In genomic region chr22:22820626-22821025, GRCh38 we compare ENCODE assay signal across 16 cellular contexts.
DNase-seq lines count a peak whose midpoint lies in the region; ATAC-seq lines count a peak whose summit lies in the region.
"Had no signal": no experiment of that assay in that cellular context is flagged by ENCODE, and none has a peak within 500 bp of the region (broad histone marks: within the 10 kb centered on the region; RNA-seq: fewer than 3 reads in every experiment).

No MANE protein-coding gene starts in this region.

- H3K27me3 Mint-ChIP-seq in T-cell, result no peaks in the 10 kb centered on the region

- intact Hi-C loops in aorta (cut with DNase I), result no loop called here

- peak overlapping the region; percentile 60 for H3K27ac ChIP-seq in effector memory CD4-positive, alpha-beta T cell (ENCODE audit: insufficient read depth, low read length, poor library complexity, severe bottlenecking)
- H3K27ac ChIP-seq in thymus (ENCODE audit: low read depth), result peak overlapping the region; percentile 81
- no peak overlapping the region for H3K27ac ChIP-seq in aorta (ENCODE audit: low read depth in 1 of 2, low read length in 2 of 2)
- H3K27ac ChIP-seq: gastroesophageal sphincter had no signal

- H3K4me3 Mint-ChIP-seq in T-cell, result peak overlapping the region; percentile 73 to 83 (median 77)
- H3K4me3 Mint-ChIP-seq: CD14-positive monocyte had no signal

- no peaks in the 10 kb centered on the region for H3K27me3 ChIP-seq in effector memory CD4-positive, alpha-beta T cell (replicated peaks; ENCODE audit: control insufficient read depth, insufficient read depth, low read length, poor library complexity, severe bottlenecking)
- no peaks in the 10 kb centered on the region for H3K27me3 ChIP-seq in thymus (ENCODE audit: control insufficient read depth, insufficient read depth)
- no peaks in the 10 kb centered on the region for H3K27me3 ChIP-seq in aorta (ENCODE audit: control insufficient read depth in 1 of 2, insufficient read depth in 2 of 2, low read length in 1 of 2)

- ATAC-seq in T-cell (replicated peaks in 1 of 4) (peak; percentile 77 to 84 (median 83)), aorta (ENCODE audit: low FRiP score) (no peak), HG02840 (IDR thresholded peaks at IDR 0.05; ENCODE audit: low FRiP score, unreplicated experiment) (no peak)
- ATAC-seq: gastroesophageal sphincter, GM12878, PC-3, SK-N-SH treated with all-trans-retinoic acid at 6 μM for 48 hours had no signal

- H3K9me3 ChIP-seq in effector memory CD4-positive, alpha-beta T cell (ENCODE audit: control insufficient read depth, low read length), result no peaks in the 10 kb centered on the region
- H3K9me3 ChIP-seq in thymus (ENCODE audit: control insufficient read depth) (no peaks in the 10 kb centered on the region), aorta (ENCODE audit: control insufficient read depth, low read length) (no peaks in the 10 kb centered on the region)

- H3K9me3 Mint-ChIP-seq in T-cell, result no peaks in the 10 kb centered on the region
- H3K9me3 Mint-ChIP-seq: CD14-positive monocyte had no signal

- peak; percentile 19 for DNase-seq in stimulated activated CD4-positive, alpha-beta T cell treated with anti-CD3 and anti-CD28 coated beads, Interleukin-15, amount 100 ng/mL, for 24 hours
- no peak for DNase-seq in stimulated activated CD4-positive, alpha-beta T cell treated with anti-CD3 and anti-CD28 coated beads, Interleukin-12 subunit alpha, Interleukin-12 subunit beta, amount 100 ng/mL, for 4 hours
- DNase-seq in T-cell, result peak in 29 of 34 experiments; percentile 14 to 65 (median 38)
- DNase-seq in effector memory CD4-positive, alpha-beta T cell, result no peak
- DNase-seq in aorta, result no peak
- no peak for DNase-seq in hepatic stellate cell (ENCODE audit: low spot score)
- DNase-seq: mesenchymal stem cell, NCI-H187, NCI-H510A treated with DMSO at 0.1 percent for 48 hours, PC-3 had no signal

- WGBS in thymus, result 69% methylated on average over 2 of the region's 2 CpGs
- 57 to 71% methylated on average over 2 of the region's 2 CpGs for WGBS in aorta, 2 donors

- no peaks in the 10 kb centered on the region for H3K36me3 Mint-ChIP-seq in T-cell
- H3K36me3 Mint-ChIP-seq: CD14-positive monocyte had no signal

- no peaks in the 10 kb centered on the region for H3K36me3 ChIP-seq in effector memory CD4-positive, alpha-beta T cell (ENCODE audit: control insufficient read depth, insufficient read depth, low read length)
- no peaks in the 10 kb centered on the region for H3K36me3 ChIP-seq in thymus (ENCODE audit: control insufficient read depth, insufficient read depth)
- no peaks in the 10 kb centered on the region for H3K36me3 ChIP-seq in aorta (ENCODE audit: control insufficient read depth in 1 of 2, insufficient read depth in 2 of 2, low read length in 1 of 2)
- H3K36me3 ChIP-seq: gastroesophageal sphincter had no signal

- H3K4me1 ChIP-seq in effector memory CD4-positive, alpha-beta T cell (ENCODE audit: control insufficient read depth, insufficient read depth, low read length, poor library complexity, severe bottlenecking), result peaks cover 78% of the 10 kb centered on the region
- peaks cover 69% of the 10 kb centered on the region for H3K4me1 ChIP-seq in thymus (ENCODE audit: control insufficient read depth, insufficient read depth, low read length)
- H3K4me1 ChIP-seq in aorta (ENCODE audit: control insufficient read depth in 1 of 2, insufficient read depth in 2 of 2, low read length in 2 of 2), result no peaks in the 10 kb centered on the region
- H3K4me1 ChIP-seq: gastroesophageal sphincter had no signal

- CTCF ChIA-PET in T-cell (lab: Charles Lee), result interaction anchor here in 1 of 2 donors (0.8 to 2.2 kb wide), 2 partner anchors 11 to 32 kb away, joined by 3 to 8 read pairs; no protein-coding TSS in a partner anchor

- peak overlapping the region; percentile 20 for H3K4me3 ChIP-seq in effector memory CD4-positive, alpha-beta T cell (ENCODE audit: insufficient read depth, low read depth, low read length, poor library complexity, severe bottlenecking)
- H3K4me3 ChIP-seq in thymus (ENCODE audit: low read length) (no peak overlapping the region), aorta (ENCODE audit: low read length in 2 of 2) (no peak overlapping the region)
- H3K4me3 ChIP-seq: gastroesophageal sphincter, GM12878 had no signal

- POLR2A ChIA-PET in T-cell (lab: Charles Lee), result no interaction called here

- peaks cover 96% of the 10 kb centered on the region in 3 donors for H3K4me1 Mint-ChIP-seq in T-cell

- peak overlapping the region; percentile 99 for H3K27ac Mint-ChIP-seq in T-cell

Comparison
In these comparisons a context has a peak if more than half of its experiments do, and no peak if none do; other contexts are left out.
1. DNase-seq: peak in stimulated activated CD4-positive, alpha-beta T cell treated with anti-CD3 and anti-CD28 coated beads, Interleukin-15, amount 100 ng/mL, for 24 hours (single experiment) and T-cell (29 of 34); none in stimulated activated CD4-positive, alpha-beta T cell treated with anti-CD3 and anti-CD28 coated beads, Interleukin-12 subunit alpha, Interleukin-12 subunit beta, amount 100 ng/mL, for 4 hours (single experiment), effector memory CD4-positive, alpha-beta T cell (0 of 3), aorta (0 of 2) and hepatic stellate cell (single experiment).
2. ATAC-seq: peak in T-cell (4 of 4); none in aorta (single experiment) and HG02840 (single experiment).
3. H3K27ac ChIP-seq: peak in effector memory CD4-positive, alpha-beta T cell (single experiment) and thymus (single experiment); none in aorta (0 of 2).